32 cellular contexts compared by ENCODE assay signal in the genomic region with DNA sequence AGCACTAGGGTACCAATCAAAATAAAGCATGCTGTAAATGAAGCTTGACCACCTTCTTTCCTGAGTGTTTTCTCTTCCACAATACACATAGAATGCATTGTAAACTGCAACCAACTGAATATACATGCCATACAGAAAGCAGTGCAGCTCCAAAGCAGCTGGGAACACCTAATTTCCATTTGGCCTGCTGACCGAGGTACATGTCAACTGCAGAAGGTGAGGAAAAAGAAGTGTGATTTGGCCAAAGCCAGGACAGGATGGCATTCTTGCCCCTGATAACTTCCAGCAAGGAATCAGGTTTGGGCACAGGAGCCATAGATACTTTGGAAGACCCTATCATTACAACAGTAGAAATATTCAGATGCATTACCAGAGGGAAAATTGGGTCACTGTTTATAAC.
"Had no signal": no experiment of that assay in that cellular context is flagged by ENCODE, and none has a peak within 500 bp of the region (broad histone marks: within the 10 kb centered on the region; RNA-seq: fewer than 3 reads in every experiment).

No MANE protein-coding gene starts in this region.

- H3K4me3 ChIP-seq: adrenal gland, body of pancreas, breast epithelium had no signal

- ATAC-seq: activated CD8-positive, alpha-beta T cell treated with anti-CD3 and anti-CD28 coated beads for 36 hours; activated naive CD4-positive, alpha-beta T cell treated with anti-CD3 and anti-CD28 coated beads, Interleukin-2, amount 50 U/mL, for 72 hours; activated T-cell treated with anti-CD3 and anti-CD28 coated beads, Interleukin-2, amount 50 U/mL, for 4 hours; activated T-cell treated with anti-CD3 and anti-CD28 coated beads, Interleukin-2, amount 50 U/mL, for 72 hours; activated T-helper 17 cell treated with anti-CD3 and anti-CD28 coated beads, Interleukin-2, amount 50 U/mL, for 72 hours; body of pancreas had no signal

- H3K9me3 ChIP-seq: adrenal gland, body of pancreas, breast epithelium had no signal

- H3K36me3 ChIP-seq: adrenal gland, brain microvascular endothelial cell, breast epithelium had no signal

- H3K27me3 ChIP-seq: adrenal gland, body of pancreas, brain microvascular endothelial cell, breast epithelium had no signal

- DNase-seq: activated B cell treated with CpG ODN at 0.5 μM for 24 hours; activated CD4-positive, alpha-beta memory T cell treated with anti-CD3 and anti-CD28 coated beads for 36 hours; activated CD4-positive, alpha-beta T cell treated with anti-CD3 and anti-CD28 coated beads for 4 hours; activated CD4-positive, alpha-beta T cell treated with anti-CD3 and anti-CD28 coated beads, Interleukin-2, amount 10 ng/mL, durations not matched to agents 24 days and 14 days; activated CD4-positive, alpha-beta T cell treated with anti-CD3 and anti-CD28 coated beads, Interleukin-2, amount 50 U/mL, for 1 hour; activated CD4-positive, alpha-beta T cell treated with anti-CD3 and anti-CD28 coated beads, Interleukin-2, amount 50 U/mL, for 4 hours; activated CD4-positive, CD25-positive, alpha-beta regulatory T cell treated with anti-CD3 and anti-CD28 coated beads, Interleukin-2, amount 50 U/mL, for 72 hours; activated CD8-positive, alpha-beta memory T cell treated with anti-CD3 and anti-CD28 coated beads, Interleukin-2, amount 50 U/mL, for 4 hours; activated CD8-positive, alpha-beta T cell treated with anti-CD3 and anti-CD28 coated beads for 36 hours; activated effector memory CD4-positive, alpha-beta T cell treated with anti-CD3 and anti-CD28 coated beads, Interleukin-2, amount 50 U/mL, for 16 hours; activated gamma-delta T cell treated with Interleukin-2 at 50 U/mL for 16 hours; activated naive CD4-positive, alpha-beta T cell; activated naive CD4-positive, alpha-beta T cell treated with anti-CD3 and anti-CD28 coated beads for 36 hours; activated naive CD4-positive, alpha-beta T cell treated with anti-CD3 and anti-CD28 coated beads, Interleukin-2, amount 50 U/mL, for 16 hours; activated naive CD8-positive, alpha-beta T cell treated with anti-CD3 and anti-CD28 coated beads for 36 hours; activated T-cell treated with anti-CD3 and anti-CD28 coated beads for 4 hours; activated T-cell treated with anti-CD3 and anti-CD28 coated beads, Interleukin-2, amount 50 U/mL, for 1 hour; activated T-cell treated with anti-CD3 and anti-CD28 coated beads, Interleukin-2, amount 50 U/mL, for 4 hours; activated T-cell treated with anti-CD3 and anti-CD28 coated beads, Interleukin-2, amount 50 U/mL, for 72 hours; adrenal gland; amniotic stem cell; aorta; body of pancreas; brain microvascular endothelial cell; central memory CD4-positive, alpha-beta T cell; T-helper 1 cell; T-helper 2 cell; T-helper 9 cell had no signal

- H3K27ac ChIP-seq: adrenal gland, body of pancreas, brain microvascular endothelial cell, breast epithelium, VCaP had no signal

- H3K4me1 ChIP-seq: adrenal gland, body of pancreas, breast epithelium had no signal
